In the genomic region with DNA sequence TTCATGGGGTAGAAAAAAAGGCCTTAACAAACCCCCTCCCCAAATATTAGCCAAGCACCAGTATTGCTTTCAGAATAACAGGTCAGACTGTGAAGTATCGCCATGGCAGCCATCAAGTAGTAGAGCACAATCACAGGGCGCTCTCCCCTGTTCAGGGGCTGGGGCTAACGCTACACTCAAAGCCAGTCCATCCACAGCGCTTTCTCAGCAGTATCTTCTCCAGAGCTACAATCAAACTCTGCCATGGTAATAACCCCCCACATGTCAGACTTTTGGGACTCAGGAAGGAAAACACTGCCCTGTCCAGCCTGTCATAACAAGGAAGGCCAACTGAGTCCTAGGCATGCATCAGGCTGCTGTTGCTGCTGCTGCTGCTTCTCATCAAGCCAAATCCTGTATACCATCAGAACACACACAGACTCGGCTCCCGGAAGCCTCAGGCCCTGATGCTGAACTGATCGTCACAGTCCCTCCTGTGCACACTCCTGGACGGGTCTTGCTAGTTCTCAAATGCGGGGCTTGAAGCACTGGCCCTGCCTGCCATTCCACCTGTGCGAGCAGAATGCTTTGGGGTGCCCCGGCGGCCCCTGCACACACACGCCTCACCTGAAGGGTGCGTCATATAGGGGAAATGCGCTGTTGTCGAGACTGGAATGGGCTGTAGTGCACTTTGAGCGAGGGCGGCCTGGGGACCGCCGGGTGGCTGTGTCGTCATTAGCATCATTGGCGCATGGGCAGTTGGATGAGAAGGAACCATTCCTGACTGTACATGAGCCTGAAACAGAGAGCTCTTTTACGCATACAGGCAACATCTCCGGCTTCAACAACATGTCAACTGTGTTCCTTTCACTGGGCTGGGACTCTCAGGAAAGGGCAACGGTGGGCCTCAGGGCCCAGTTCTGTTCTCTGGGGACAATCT, we compare ENCODE assay signal across 15 cellular contexts. TPM values are rescaled to one million over a fixed set of nuclear protein-coding genes. Genes with fewer than 3 reads are reported as not detected.
DNase-seq lines count a peak whose midpoint lies in the region; ATAC-seq and TF ChIP-seq lines count a peak whose summit lies in the region.
"Had no signal": no experiment of that assay in that cellular context is flagged by ENCODE, and none has a peak within 500 bp of the region (broad histone marks: within the 10 kb centered on the region; RNA-seq: fewer than 3 reads in every experiment).

No MANE protein-coding gene starts in this region.

- no peaks in the 10 kb centered on the region for H3K27me3 Mint-ChIP-seq in activated CD4-positive, alpha-beta memory T cell treated with anti-CD3 and anti-CD28 coated beads, Interleukin-2, amount 10 ng/mL, durations not matched to agents 7 days and 5 days
- no peaks in the 10 kb centered on the region for H3K27me3 Mint-ChIP-seq in activated CD4-positive, alpha-beta memory T cell treated with anti-CD3 and anti-CD28 coated beads for 36 hours
- H3K27me3 Mint-ChIP-seq in T-helper 17 cell (no peaks in the 10 kb centered on the region), endothelial cell (ENCODE audit: unreplicated experiment) (peaks cover 22% of the 10 kb centered on the region)

- TF ChIP-seq CTCF in endothelial cell (IDR thresholded peaks at IDR 0.05; ENCODE audit: unreplicated experiment) = no peak

- CTCF ChIA-PET in activated CD4-positive, alpha-beta memory T cell treated with anti-CD3 and anti-CD28 coated beads, Interleukin-2, amount 10 ng/mL, durations not matched to agents 7 days and 5 days (lab: Charles Lee) = interaction anchor here (2.5 to 14.4 kb wide), 4 partner anchors 8 to 53 kb away, joined by 22 to 527 read pairs (median 36); a partner anchor contains a TSS
- CTCF ChIA-PET in activated CD4-positive, alpha-beta memory T cell treated with anti-CD3 and anti-CD28 coated beads for 36 hours (lab: Charles Lee) = interaction anchor here (1.6 to 28.6 kb wide), 4 partner anchors 8 to 122 kb away, joined by 3 to 1161 read pairs (median 29); a partner anchor contains a TSS

- H3K9me3 Mint-ChIP-seq in activated CD4-positive, alpha-beta memory T cell treated with anti-CD3 and anti-CD28 coated beads, Interleukin-2, amount 10 ng/mL, durations not matched to agents 7 days and 5 days = no peaks in the 10 kb centered on the region
- H3K9me3 Mint-ChIP-seq in activated CD4-positive, alpha-beta memory T cell treated with anti-CD3 and anti-CD28 coated beads for 36 hours = no peaks in the 10 kb centered on the region
- no peaks in the 10 kb centered on the region for H3K9me3 Mint-ChIP-seq in endothelial cell (ENCODE audit: unreplicated experiment)
- H3K9me3 Mint-ChIP-seq in stimulated activated effector memory CD8-positive, alpha-beta T cell treated with anti-CD3 and anti-CD28 coated beads, Interleukin-12 subunit alpha, Interleukin-12 subunit beta, amount 100 ng/mL, for 72 hours = no peaks in the 10 kb centered on the region
- H3K9me3 Mint-ChIP-seq: activated T-cell treated with anti-CD3 and anti-CD28 coated beads, Interleukin-2, amount 50 U/mL, for 4 hours had no signal

- no peak overlapping the region for H3K4me3 Mint-ChIP-seq in activated CD4-positive, alpha-beta memory T cell treated with anti-CD3 and anti-CD28 coated beads, Interleukin-2, amount 10 ng/mL, durations not matched to agents 7 days and 5 days
- H3K4me3 Mint-ChIP-seq in activated CD4-positive, alpha-beta memory T cell treated with anti-CD3 and anti-CD28 coated beads for 36 hours = no peak overlapping the region
- peak overlapping the region; percentile 36 for H3K4me3 Mint-ChIP-seq in T-helper 17 cell
- H3K4me3 Mint-ChIP-seq in endothelial cell (ENCODE audit: unreplicated experiment) = peak overlapping the region; percentile 32
- H3K4me3 Mint-ChIP-seq in stimulated activated effector memory CD8-positive, alpha-beta T cell treated with anti-CD3 and anti-CD28 coated beads, Interleukin-12 subunit alpha, Interleukin-12 subunit beta, amount 100 ng/mL, for 72 hours = no peak overlapping the region
- H3K4me3 Mint-ChIP-seq: activated T-cell treated with anti-CD3 and anti-CD28 coated beads, Interleukin-2, amount 50 U/mL, for 4 hours had no signal

- ATAC-seq in T-helper 17 cell (no peak), GM18907 (IDR thresholded peaks at IDR 0.05; ENCODE audit: unreplicated experiment) (no peak)
- no peak for ATAC-seq in stimulated activated effector memory CD8-positive, alpha-beta T cell treated with anti-CD3 and anti-CD28 coated beads, Interleukin-12 subunit alpha, Interleukin-12 subunit beta, amount 100 ng/mL, for 72 hours
- ATAC-seq: activated T-cell treated with anti-CD3 and anti-CD28 coated beads, Interleukin-2, amount 50 U/mL, for 4 hours; body of pancreas; sciatic nerve had no signal

- no peak overlapping the region for H3K27ac Mint-ChIP-seq in activated CD4-positive, alpha-beta memory T cell treated with anti-CD3 and anti-CD28 coated beads, Interleukin-2, amount 10 ng/mL, durations not matched to agents 7 days and 5 days
- no peak overlapping the region for H3K27ac Mint-ChIP-seq in activated CD4-positive, alpha-beta memory T cell treated with anti-CD3 and anti-CD28 coated beads for 36 hours
- H3K27ac Mint-ChIP-seq in T-helper 17 cell = peak overlapping the region; percentile 77
- H3K27ac Mint-ChIP-seq in endothelial cell (ENCODE audit: unreplicated experiment) = peak overlapping the region; percentile 75
- peak overlapping the region; percentile 38 for H3K27ac Mint-ChIP-seq in stimulated activated effector memory CD8-positive, alpha-beta T cell treated with anti-CD3 and anti-CD28 coated beads, Interleukin-12 subunit alpha, Interleukin-12 subunit beta, amount 100 ng/mL, for 72 hours

- H3K9me3 ChIP-seq in T-helper 17 cell (ENCODE audit: control insufficient read depth, low read length, poor library complexity, severe bottlenecking) = no peaks in the 10 kb centered on the region
- H3K9me3 ChIP-seq: body of pancreas, upper lobe of left lung had no signal

- intact Hi-C loops in activated CD4-positive, alpha-beta memory T cell treated with anti-CD3 and anti-CD28 coated beads for 36 hours (cut with micrococcal nuclease) = loop anchor here (5.0 kb wide), 1 partner anchor 74 kb away; no protein-coding TSS in a partner anchor

- peaks cover 58% of the 10 kb centered on the region for H3K36me3 Mint-ChIP-seq in activated CD4-positive, alpha-beta memory T cell treated with anti-CD3 and anti-CD28 coated beads, Interleukin-2, amount 10 ng/mL, durations not matched to agents 7 days and 5 days (ENCODE audit: low read depth)
- H3K36me3 Mint-ChIP-seq in activated CD4-positive, alpha-beta memory T cell treated with anti-CD3 and anti-CD28 coated beads for 36 hours = peaks cover 43% of the 10 kb centered on the region
- H3K36me3 Mint-ChIP-seq in T-helper 17 cell (ENCODE audit: low read depth) (peaks cover 9% of the 10 kb centered on the region), endothelial cell (ENCODE audit: low read depth, unreplicated experiment) (peaks cover 56% of the 10 kb centered on the region)
- peaks cover 86% of the 10 kb centered on the region for H3K36me3 Mint-ChIP-seq in stimulated activated effector memory CD8-positive, alpha-beta T cell treated with anti-CD3 and anti-CD28 coated beads, Interleukin-12 subunit alpha, Interleukin-12 subunit beta, amount 100 ng/mL, for 72 hours

- DNase-seq in activated CD4-positive, alpha-beta memory T cell treated with anti-CD3 and anti-CD28 coated beads, Interleukin-2, amount 10 ng/mL, durations not matched to agents 7 days and 5 days = peak; percentile 12
- no peak for DNase-seq in activated CD4-positive, alpha-beta memory T cell treated with anti-CD3 and anti-CD28 coated beads for 36 hours
- no peak for DNase-seq in T-helper 17 cell
- no peak for DNase-seq in endothelial cell (ENCODE audit: low spot score)
- DNase-seq in stimulated activated effector memory CD8-positive, alpha-beta T cell treated with anti-CD3 and anti-CD28 coated beads, Interleukin-12 subunit alpha, Interleukin-12 subunit beta, amount 100 ng/mL, for 72 hours (ENCODE audit: low spot score in 2 of 2) = peak in 1 of 2 donors; percentile 46
- no peak for DNase-seq in EL
- no peak for DNase-seq in NOMO-1 treated with dmso at 0.1 percent for 144 hours (lab: John Stamatoyannopoulos, UW; ENCODE audit: unreplicated experiment)
- DNase-seq: activated T-cell treated with anti-CD3 and anti-CD28 coated beads, Interleukin-2, amount 50 U/mL, for 4 hours; DMS79 treated with DMSO at 0.1 percent for 48 hours; HCEC 1CT; NCI-H526 had no signal

- POLR2A ChIA-PET in activated CD4-positive, alpha-beta memory T cell treated with anti-CD3 and anti-CD28 coated beads, Interleukin-2, amount 10 ng/mL, durations not matched to agents 7 days and 5 days (lab: Charles Lee) = interaction anchor here (1.0 kb wide), 1 partner anchor 23 kb away, joined by 3 read pairs; no protein-coding TSS in a partner anchor
- POLR2A ChIA-PET in activated CD4-positive, alpha-beta memory T cell treated with anti-CD3 and anti-CD28 coated beads for 36 hours (lab: Charles Lee) = no interaction called here

- peaks cover 41% of the 10 kb centered on the region for H3K4me1 Mint-ChIP-seq in activated CD4-positive, alpha-beta memory T cell treated with anti-CD3 and anti-CD28 coated beads, Interleukin-2, amount 10 ng/mL, durations not matched to agents 7 days and 5 days
- peaks cover 36% of the 10 kb centered on the region for H3K4me1 Mint-ChIP-seq in activated CD4-positive, alpha-beta memory T cell treated with anti-CD3 and anti-CD28 coated beads for 36 hours (ENCODE audit: low read depth)
- H3K4me1 Mint-ChIP-seq in T-helper 17 cell (peaks cover 31% of the 10 kb centered on the region), endothelial cell (ENCODE audit: unreplicated experiment) (peaks cover 56% of the 10 kb centered on the region)
- peaks cover 46% of the 10 kb centered on the region for H3K4me1 Mint-ChIP-seq in stimulated activated effector memory CD8-positive, alpha-beta T cell treated with anti-CD3 and anti-CD28 coated beads, Interleukin-12 subunit alpha, Interleukin-12 subunit beta, amount 100 ng/mL, for 72 hours

RNA-seq across cellular contexts. Expression of a gene that starts 47.6 kb away (rescaled TPM):
- 10 to 100 TPM; 18.8 to 20.2 TPM for total RNA-seq in activated CD4-positive, alpha-beta memory T cell treated with anti-CD3 and anti-CD28 coated beads, Interleukin-2, amount 10 ng/mL, durations not matched to agents 7 days and 5 days
- total RNA-seq in activated CD4-positive, alpha-beta memory T cell treated with anti-CD3 and anti-CD28 coated beads for 36 hours = 10 to 100 TPM; 32.6 to 34.2 TPM
- total RNA-seq in T-helper 17 cell = 10 to 100 TPM; 38.7 to 39.3 TPM
- 93.7 TPM for total RNA-seq in endothelial cell (ENCODE audit: unreplicated experiment)

Comparison
In these comparisons a context has a peak if more than half of its experiments do, and no peak if none do; other contexts are left out.
1. H3K27ac Mint-ChIP-seq: peak in T-helper 17 cell (single experiment), endothelial cell (single experiment) and stimulated activated effector memory CD8-positive, alpha-beta T cell treated with anti-CD3 and anti-CD28 coated beads, Interleukin-12 subunit alpha, Interleukin-12 subunit beta, amount 100 ng/mL, for 72 hours (single experiment); none in activated CD4-positive, alpha-beta memory T cell treated with anti-CD3 and anti-CD28 coated beads, Interleukin-2, amount 10 ng/mL, durations not matched to agents 7 days and 5 days (single experiment) and activated CD4-positive, alpha-beta memory T cell treated with anti-CD3 and anti-CD28 coated beads for 36 hours (single experiment).
2. H3K4me3 Mint-ChIP-seq: peak in T-helper 17 cell (single experiment) and endothelial cell (single experiment); none in activated CD4-positive, alpha-beta memory T cell treated with anti-CD3 and anti-CD28 coated beads, Interleukin-2, amount 10 ng/mL, durations not matched to agents 7 days and 5 days (single experiment), activated CD4-positive, alpha-beta memory T cell treated with anti-CD3 and anti-CD28 coated beads for 36 hours (single experiment) and stimulated activated effector memory CD8-positive, alpha-beta T cell treated with anti-CD3 and anti-CD28 coated beads, Interleukin-12 subunit alpha, Interleukin-12 subunit beta, amount 100 ng/mL, for 72 hours (single experiment).